In genomic region chr15:28111552-28111951, GRCh38 we compare ENCODE assay signal across 16 cellular contexts. TPM values are rescaled to one million over a fixed set of nuclear protein-coding genes. Genes with fewer than 3 reads are reported as not detected.
"Had no signal": no experiment of that assay in that cellular context is flagged by ENCODE, and none has a peak within 500 bp of the region (broad histone marks: within the 10 kb centered on the region; RNA-seq: fewer than 3 reads in every experiment).

No MANE protein-coding gene starts in this region.

- H3K4me3 ChIP-seq: dorsolateral prefrontal cortex, gastroesophageal sphincter, heart right ventricle, skin epidermis, transverse colon had no signal

- ATAC-seq: activated T-cell treated with anti-CD3 and anti-CD28 coated beads, Interleukin-2, amount 50 U/mL, for 72 hours; gastroesophageal sphincter; heart right ventricle; stimulated activated naive CD8-positive, alpha-beta T cell treated with anti-CD3 and anti-CD28 coated beads, Interleukin-15, Interleukin-2, amounts not matched to agents 100 U/mL and 50 U/mL, for 24 hours had no signal

- H3K9me3 ChIP-seq: gastroesophageal sphincter, heart right ventricle, transverse colon had no signal

- H3K27ac ChIP-seq: heart right ventricle, skin epidermis, transverse colon, VCaP had no signal

- DNase-seq: activated CD4-positive, alpha-beta T cell treated with anti-CD3 and anti-CD28 coated beads, Interleukin-2, amount 50 U/mL, for 48 hours; activated gamma-delta T cell treated with Interleukin-2 at 50 U/mL for 16 hours; activated naive CD8-positive, alpha-beta T cell treated with anti-CD3 and anti-CD28 coated beads, Interleukin-2, amount 10 ng/mL, durations not matched to agents 7 days and 5 days; activated T-cell treated with anti-CD3 and anti-CD28 coated beads, Interleukin-2, amount 50 U/mL, for 72 hours; anterior cingulate cortex; heart right ventricle; retina; stimulated activated CD4-positive, alpha-beta T cell treated with anti-CD3 and anti-CD28 coated beads, Interleukin-4, amount 100 ng/mL, for 24 hours; stimulated activated naive CD8-positive, alpha-beta T cell treated with anti-CD3 and anti-CD28 coated beads, Interleukin-15, Interleukin-2, amounts not matched to agents 100 U/mL and 50 U/mL, for 24 hours; transverse colon had no signal

RNA-seq across cellular contexts. Expression of gene OCA2, which starts 12.4 kb away (rescaled TPM):
- total RNA-seq: activated naive CD8-positive, alpha-beta T cell treated with anti-CD3 and anti-CD28 coated beads, Interleukin-2, amount 10 ng/mL, durations not matched to agents 7 days and 5 days; lung microvascular endothelial cell; T-helper 1 cell treated with Interleukin-12 subunit alpha and Interleukin-12 subunit beta and Interleukin-4 antibody, amounts not matched to agents 30 ng/mL and 1 ng/mL, for 36 hours had no signal
